21 cellular contexts compared by ENCODE assay signal in the genomic region with DNA sequence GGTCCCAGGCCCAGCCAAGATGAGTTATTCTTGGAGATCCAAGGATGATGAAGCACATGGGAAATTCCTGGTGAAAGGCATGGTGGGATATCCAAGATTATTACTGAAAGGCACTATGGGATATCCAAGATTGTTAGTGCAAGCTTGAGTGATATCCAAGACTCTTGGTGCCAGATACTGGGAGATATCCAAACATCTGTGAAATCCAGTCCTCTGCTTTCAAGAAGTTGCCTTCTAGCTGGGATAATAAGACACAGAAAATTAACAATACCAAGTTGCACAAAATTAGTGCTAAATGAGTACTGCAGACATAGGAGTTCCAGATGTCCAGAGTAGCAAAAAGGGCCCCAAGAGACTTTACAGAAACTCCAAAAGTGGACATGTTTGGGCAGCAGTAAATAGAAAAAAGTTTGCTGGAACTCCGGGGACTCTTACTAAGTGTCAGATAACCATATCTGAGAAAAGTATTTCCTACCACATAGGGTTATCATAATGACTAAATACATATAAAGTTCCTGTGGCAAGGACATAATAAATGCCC. TPM values are rescaled to one million over a fixed set of nuclear protein-coding genes. Genes with fewer than 3 reads are reported as not detected.
A peak's percentile ranks its signal among the peaks of the same experiment; 100 is the strongest.
DNase-seq lines count a peak whose midpoint lies in the region; ATAC-seq and TF ChIP-seq lines count a peak whose summit lies in the region.
"Had no signal": no experiment of that assay in that cellular context is flagged by ENCODE, and none has a peak within 500 bp of the region (broad histone marks: within the 10 kb centered on the region; RNA-seq: fewer than 3 reads in every experiment).

No MANE protein-coding gene starts in this region.

- no peak overlapping the region for H3K4me3 ChIP-seq in mammary epithelial cell (replicated peaks in 1 of 3; ENCODE audit: insufficient read depth in 1 of 3, low read depth in 2 of 3, low read length in 3 of 3)
- no peak overlapping the region for H3K4me3 ChIP-seq in osteoblast (ENCODE audit: insufficient read depth, low read length)
- H3K4me3 ChIP-seq: BLaER1, body of pancreas, pancreas, thoracic aorta had no signal

- H3K4me2 ChIP-seq in mammary epithelial cell (ENCODE audit: insufficient read depth, low read depth, low read length): no peak overlapping the region
- H3K4me2 ChIP-seq in osteoblast (ENCODE audit: insufficient read depth, low read length): no peak overlapping the region
- H3K4me2 ChIP-seq: BLaER1 had no signal

- H3K9ac ChIP-seq in mammary epithelial cell (ENCODE audit: insufficient read depth, low read length): peak overlapping the region; percentile 23
- H3K9ac ChIP-seq: BLaER1 had no signal

- no peak overlapping the region for H3K4me3 Mint-ChIP-seq in MCF 10A (ENCODE audit: unreplicated experiment)
- H3K4me3 Mint-ChIP-seq: activated naive CD8-positive, alpha-beta T cell treated with anti-CD3 and anti-CD28 coated beads for 36 hours; natural killer cell; stimulated activated effector memory CD8-positive, alpha-beta T cell treated with anti-CD3 and anti-CD28 coated beads, Interleukin-12 subunit alpha, Interleukin-12 subunit beta, amount 100 ng/mL, for 72 hours had no signal

- H3K9me3 ChIP-seq in mammary epithelial cell (replicated peaks; ENCODE audit: insufficient read depth, low read length) (no peaks in the 10 kb centered on the region), osteoblast (ENCODE audit: low read depth, low read length) (no peaks in the 10 kb centered on the region)
- H3K9me3 ChIP-seq: BLaER1, body of pancreas, pancreas, thoracic aorta had no signal

- peak; percentile 59 for DNase-seq in mammary epithelial cell
- no peak for DNase-seq in MCF 10A (ENCODE audit: unreplicated experiment)
- peak; percentile 45 for DNase-seq in RPMI7951 (ENCODE audit: low read depth)
- peak; percentile 67 for DNase-seq in fibroblast of peridontal ligament (ENCODE audit: extremely low read depth)
- DNase-seq in osteoblast (ENCODE audit: insufficient read length, low spot score, missing footprints): peak; percentile 23
- no peak for DNase-seq in head of caudate nucleus
- no peak for DNase-seq in T-helper 1 cell
- DNase-seq: activated naive CD8-positive, alpha-beta T cell treated with anti-CD3 and anti-CD28 coated beads for 36 hours; body of pancreas; EL; foreskin melanocyte; KG1; mesendoderm; natural killer cell; NCI-H1092; NCI-H2029 treated with DMSO at 0.1 percent for 48 hours; pancreas had no signal

- peaks cover 60% of the 10 kb centered on the region for H3K4me1 ChIP-seq in mammary epithelial cell (ENCODE audit: insufficient read depth, low read length)
- peaks cover 23% of the 10 kb centered on the region for H3K4me1 ChIP-seq in osteoblast (ENCODE audit: insufficient read depth, low read length)
- H3K4me1 ChIP-seq: BLaER1 had no signal

- no TSS peak for BruUV-seq in mammary epithelial cell (replicated peaks; lab: Mats Ljungman, UMichigan)
- no TSS peak for BruUV-seq in MCF 10A (replicated peaks; lab: Mats Ljungman, UMichigan)

- H2AFZ ChIP-seq in mammary epithelial cell (ENCODE audit: low read depth, low read length) (peak overlapping the region; percentile 34), osteoblast (ENCODE audit: low read length) (peak overlapping the region; percentile 2)

- TF ChIP-seq CTCF in mammary epithelial cell (conservative IDR thresholded peaks at IDR 0.05 in 1 of 2, IDR thresholded peaks at IDR 0.05 in 1 of 2; ENCODE audit: extremely low read depth in 1 of 2, insufficient read depth in 1 of 2, low read depth in 1 of 2, low read length in 2 of 2): no peak
- TF ChIP-seq CTCF in MCF 10A (IDR thresholded peaks at IDR 0.05; ENCODE audit: unreplicated experiment): no peak
- no peak for TF ChIP-seq CTCF in osteoblast (IDR thresholded peaks at IDR 0.05; ENCODE audit: extremely low read depth, low read depth, low read length)

- no peaks in the 10 kb centered on the region for H3K79me2 ChIP-seq in mammary epithelial cell (ENCODE audit: insufficient read depth, low read length)
- H3K79me2 ChIP-seq in osteoblast (ENCODE audit: insufficient read depth, low read length): no peaks in the 10 kb centered on the region

- 0% methylated on average over 1 of the region's 1 CpG for WGBS in mammary epithelial cell (ENCODE audit: low coverage, missing lambda C conversion rate)

- no peaks in the 10 kb centered on the region for H3K36me3 Mint-ChIP-seq in MCF 10A (ENCODE audit: insufficient read depth, unreplicated experiment)
- H3K36me3 Mint-ChIP-seq: activated naive CD8-positive, alpha-beta T cell treated with anti-CD3 and anti-CD28 coated beads for 36 hours; natural killer cell had no signal

- no peak overlapping the region for H3K27ac Mint-ChIP-seq in MCF 10A (ENCODE audit: low read depth, unreplicated experiment)
- H3K27ac Mint-ChIP-seq: activated naive CD8-positive, alpha-beta T cell treated with anti-CD3 and anti-CD28 coated beads for 36 hours; natural killer cell had no signal

- in situ Hi-C loops in mammary epithelial cell (cut with MboI; ENCODE audit: low sequenced_read_pairs in 2 of 2): no loop called here

- H3K36me3 ChIP-seq in mammary epithelial cell (ENCODE audit: insufficient read depth, low read length): no peaks in the 10 kb centered on the region
- H3K36me3 ChIP-seq in osteoblast (ENCODE audit: insufficient read depth, low read length): no peaks in the 10 kb centered on the region
- H3K36me3 ChIP-seq: BLaER1, pancreas, thoracic aorta had no signal

- H3K4me1 Mint-ChIP-seq in MCF 10A (ENCODE audit: insufficient read depth, unreplicated experiment): peaks cover 23% of the 10 kb centered on the region
- H3K4me1 Mint-ChIP-seq: natural killer cell had no signal

- H3K27ac ChIP-seq in mammary epithelial cell (ENCODE audit: insufficient read depth, low read depth, low read length) (peak overlapping the region; percentile 95), osteoblast (ENCODE audit: low read depth, low read length) (peak overlapping the region; percentile 10)
- H3K27ac ChIP-seq: BLaER1, body of pancreas, pancreas, thoracic aorta had no signal

- H3K27me3 ChIP-seq in mammary epithelial cell (ENCODE audit: insufficient read depth, low read length) (no peaks in the 10 kb centered on the region), osteoblast (ENCODE audit: insufficient read depth, low read length) (no peaks in the 10 kb centered on the region)
- H3K27me3 ChIP-seq: BLaER1, body of pancreas, pancreas had no signal

- dilution Hi-C loops in mammary epithelial cell (cut with HindIII; ENCODE audit: low sequenced_read_pairs): no loop called here

- ATAC-seq in HG02885 (IDR thresholded peaks at IDR 0.05; ENCODE audit: poor library complexity, unreplicated experiment): no peak
- ATAC-seq: body of pancreas; natural killer cell; pancreas; stimulated activated effector memory CD8-positive, alpha-beta T cell treated with anti-CD3 and anti-CD28 coated beads, Interleukin-12 subunit alpha, Interleukin-12 subunit beta, amount 100 ng/mL, for 72 hours had no signal

- POLR2A ChIA-PET in MCF 10A (lab: Yijun Ruan, JAX): interaction anchor here (1.6 kb wide), 1 partner anchor 29 kb away, joined by 3 read pairs; no protein-coding TSS in a partner anchor

- intact Hi-C loops in mammary epithelial cell (cut with micrococcal nuclease): no loop called here
- intact Hi-C loops in MCF 10A (cut with micrococcal nuclease): no loop called here
- intact Hi-C loops in head of caudate nucleus (cut with DNase I): no loop called here

- H4K20me1 ChIP-seq in mammary epithelial cell (ENCODE audit: insufficient read depth, low read length): no peaks in the 10 kb centered on the region
- no peaks in the 10 kb centered on the region for H4K20me1 ChIP-seq in osteoblast (ENCODE audit: insufficient read depth, low read length)
- H4K20me1 ChIP-seq: BLaER1 had no signal

- H3K27me3 Mint-ChIP-seq in MCF 10A (ENCODE audit: insufficient read depth, unreplicated experiment): no peaks in the 10 kb centered on the region
- H3K27me3 Mint-ChIP-seq: activated naive CD8-positive, alpha-beta T cell treated with anti-CD3 and anti-CD28 coated beads for 36 hours had no signal

- no peaks in the 10 kb centered on the region for H3K9me3 Mint-ChIP-seq in MCF 10A (ENCODE audit: unreplicated experiment)
- H3K9me3 Mint-ChIP-seq: natural killer cell; stimulated activated effector memory CD8-positive, alpha-beta T cell treated with anti-CD3 and anti-CD28 coated beads, Interleukin-12 subunit alpha, Interleukin-12 subunit beta, amount 100 ng/mL, for 72 hours had no signal

- CTCF ChIA-PET in mammary epithelial cell (lab: Charles Lee; ENCODE audit: low non-redundant PET) (no interaction called here), MCF 10A (lab: Yijun Ruan, JAX) (interaction anchor here (0.6 kb wide), 1 partner anchor 815 kb away, joined by 3 read pairs; no protein-coding TSS in a partner anchor)

RNA-seq across cellular contexts. Expression of gene PHLDA1, which starts 34.6 kb away (rescaled TPM):
- total RNA-seq in mammary epithelial cell: 100 to 1,000 TPM; 161 to 545 TPM
- 120 TPM for polyA plus RNA-seq in mammary epithelial cell
- polyA minus RNA-seq in mammary epithelial cell: 135 TPM
- 183 and 203 TPM in 2 replicates for total RNA-seq in MCF 10A (2022)
- total RNA-seq in RPMI7951 (2014; rRNA removed; shearing (Covaris generic)): 121 and 127 TPM in 2 replicates
- total RNA-seq in osteoblast: 111 and 136 TPM in 2 replicates

Comparison
In these comparisons a context has a peak if more than half of its experiments do, and no peak if none do; other contexts are left out.
1. DNase-seq: peak in mammary epithelial cell (single experiment), RPMI7951 (single experiment), fibroblast of peridontal ligament (single experiment) and osteoblast (single experiment); none in MCF 10A (single experiment), head of caudate nucleus (0 of 42) and T-helper 1 cell (0 of 5).